14 cellular contexts compared by ENCODE assay signal in genomic region chr1:200873671-200874397, GRCh38. TPM values are rescaled to one million over a fixed set of nuclear protein-coding genes. Genes with fewer than 3 reads are reported as not detected.
DNase-seq lines count a peak whose midpoint lies in the region; ATAC-seq, FAIRE-seq and TF ChIP-seq lines count a peak whose summit lies in the region.
"Had no signal": no experiment of that assay in that cellular context is flagged by ENCODE, and none has a peak within 500 bp of the region (broad histone marks: within the 10 kb centered on the region; RNA-seq: fewer than 3 reads in every experiment).

No MANE protein-coding gene starts in this region.

- H3K4me1 ChIP-seq in heart right ventricle (peaks cover 8 to 15% (median 12%) of the 10 kb centered on the region in 9 donors), K562 (replicated peaks in 1 of 2; ENCODE audit: control insufficient read depth in 2 of 2, insufficient read depth in 2 of 2, low read length in 2 of 2) (peaks cover 0 to 14% of the 10 kb centered on the region in 2 experiments; a peak in 1 of 5 replicates), mucosa of descending colon (ENCODE audit: low read depth) (peaks cover 13% of the 10 kb centered on the region), urinary bladder (ENCODE audit: insufficient read depth) (peaks cover 2% of the 10 kb centered on the region)

- intact Hi-C loops in heart right ventricle (cut with DNase I) (loop anchor here in 1 of 10 donors (10.0 kb wide), 1 partner anchor 171 kb away; no protein-coding TSS in a partner anchor), Right ventricle myocardium superior (cut with DNase I) (no loop called here), K562 (cut with micrococcal nuclease) (no loop called here), mucosa of descending colon (cut with DNase I, micrococcal nuclease) (no loop called here)

- H3K9ac ChIP-seq in K562 (ENCODE audit: insufficient read depth in 1 of 2, low read depth in 2 of 2, low read length in 2 of 2): no peak overlapping the region

- H2AFZ ChIP-seq in K562 (ENCODE audit: low read depth, low read length): no peak overlapping the region

- no peak for TF ChIP-seq POLR2A in K562 (conservative IDR thresholded peaks at IDR 0.05)

- H3K27ac ChIP-seq in heart right ventricle: no peak overlapping the region
- H3K27ac ChIP-seq in K562 (ENCODE audit: extremely low read depth, low read depth, low read length): no peak overlapping the region
- no peak overlapping the region for H3K27ac ChIP-seq in urinary bladder (ENCODE audit: low read depth)
- no peak overlapping the region for H3K27ac ChIP-seq in brain microvascular endothelial cell
- H3K27ac ChIP-seq: epithelial cell of prostate, HL-60 had no signal

- in situ Hi-C loops in K562 (cut with MboI) (no loop called here), brain microvascular endothelial cell (cut with HindIII; ENCODE audit: low pct_ligation_motif_present, low sequenced_read_pairs) (no loop called here)

- 0 out of 2 replicates have a peak, but pooled peaks cover 7% of the 10 kb centered on the region for H4K20me1 ChIP-seq in K562 (replicated peaks; ENCODE audit: control insufficient read depth, insufficient read depth, low read length)

- no peak for TF ChIP-seq EP300 in K562 (IDR thresholded peaks at IDR 0.05; ENCODE audit: low read length)

- H3K9me1 ChIP-seq in K562 (ENCODE audit: control insufficient read depth, insufficient read depth, low read length): no peaks in the 10 kb centered on the region

- ATAC-seq in heart right ventricle (peak in 2 of 8 donors; percentile 40 to 44), Right ventricle myocardium superior (ENCODE audit: poor library complexity) (no peak), K562 (no peak), mucosa of descending colon (peak; percentile 24)

- FAIRE-seq in K562 (lab: Jason Lieb, UNC): no peak
- FAIRE-seq: RCC 7860 had no signal

- no peak for TF ChIP-seq RAD21 in K562 (CRISPR knock-in tag; conservative IDR thresholded peaks at IDR 0.05 in 1 of 2, IDR thresholded peaks at IDR 0.05 in 1 of 2)

- no TSS peak for BruUV-seq in K562 (replicated peaks; lab: Mats Ljungman, UMichigan)

- POLR2A ChIA-PET in K562 (lab: Yijun Ruan, JAX): interaction anchor here (0.6 to 0.7 kb wide), 3 partner anchors 44 to 419 kb away, joined by 3 read pairs; no protein-coding TSS in a partner anchor

- no peaks in the 10 kb centered on the region for H3K9me3 ChIP-seq in heart right ventricle
- no peaks in the 10 kb centered on the region for H3K9me3 ChIP-seq in K562 (replicated peaks; ENCODE audit: control insufficient read depth, insufficient read depth, low read depth, low read length)
- H3K9me3 ChIP-seq in mucosa of descending colon: no peaks in the 10 kb centered on the region

- 9 to 11% methylated on average over 66 of the region's 66 CpGs for WGBS in heart right ventricle, 2 donors
- 43% methylated on average over 54 of the region's 66 CpGs for WGBS in K562 (ENCODE audit: insufficient coverage, low coverage, missing lambda C conversion rate)
- 14% methylated on average over 66 of the region's 66 CpGs for WGBS in urinary bladder

- no peaks in the 10 kb centered on the region for H3K36me3 ChIP-seq in heart right ventricle
- no peaks in the 10 kb centered on the region for H3K36me3 ChIP-seq in K562 (ENCODE audit: control insufficient read depth, insufficient read depth, low read length)
- no peaks in the 10 kb centered on the region for H3K36me3 ChIP-seq in mucosa of descending colon (ENCODE audit: low read depth)
- no peaks in the 10 kb centered on the region for H3K36me3 ChIP-seq in urinary bladder (ENCODE audit: insufficient read depth)
- no peaks in the 10 kb centered on the region for H3K36me3 ChIP-seq in brain microvascular endothelial cell (replicated peaks)

- H3K4me2 ChIP-seq in K562 (ENCODE audit: insufficient read depth, low read length): no peak overlapping the region

- H3K4me3 ChIP-seq in heart right ventricle: peak overlapping the region; percentile 14 to 49 (median 26)
- H3K4me3 ChIP-seq in K562: no peak overlapping the region
- H3K4me3 ChIP-seq in mucosa of descending colon: no peak overlapping the region
- H3K4me3 ChIP-seq in urinary bladder (ENCODE audit: low read depth, low read length): peak overlapping the region; percentile 39
- H3K4me3 ChIP-seq in brain microvascular endothelial cell (ENCODE audit: low read depth, low read length): no peak overlapping the region

- DNase-seq in heart right ventricle: no peak
- DNase-seq in Right ventricle myocardium superior: no peak
- no peak for DNase-seq in K562 (ENCODE audit: extremely low read depth in 1 of 4, low spot score in 3 of 4)
- DNase-seq in mucosa of descending colon: no peak
- DNase-seq in brain microvascular endothelial cell: no peak
- DNase-seq in NCI-H69 (lab: John Stamatoyannopoulos, UW): no peak
- no peak for DNase-seq in nucleus accumbens (lab: John Stamatoyannopoulos, UW)
- DNase-seq: activated naive CD4-positive, alpha-beta T cell treated with anti-CD3 and anti-CD28 coated beads, Interleukin-2, amount 50 U/mL, for 16 hours; NCI-H187 treated with DMSO at 0.1 percent for 48 hours had no signal

- TF ChIP-seq CTCF in heart right ventricle (IDR thresholded peaks at IDR 0.05): no peak
- no peak for TF ChIP-seq CTCF in K562 (IDR thresholded peaks at IDR 0.05 in 2 of 3, conservative IDR thresholded peaks at IDR 0.05 in 1 of 3; ENCODE audit: insufficient read depth in 2 of 3, low read depth in 1 of 3, low read length in 3 of 3)
- no peak for TF ChIP-seq CTCF in mucosa of descending colon (IDR thresholded peaks at IDR 0.05)
- no peak for TF ChIP-seq CTCF in brain microvascular endothelial cell (IDR thresholded peaks at IDR 0.05; ENCODE audit: low read depth, low read length, missing control alignments)

- CTCF ChIA-PET in K562 (lab: Yijun Ruan, JAX; ENCODE audit: low intra/inter-chr PET ratio): interaction anchor here (0.6 kb wide), 1 partner anchor 17 kb away, joined by 3 read pairs; no protein-coding TSS in a partner anchor

- no peaks in the 10 kb centered on the region for H3K79me2 ChIP-seq in K562 (ENCODE audit: control insufficient read depth, insufficient read depth, low read length)

- H3K27me3 ChIP-seq in heart right ventricle: peaks cover 19 to 96% (median 87%) of the 10 kb centered on the region in 7 donors
- H3K27me3 ChIP-seq in K562 (ENCODE audit: control insufficient read depth in 2 of 2, insufficient read depth in 2 of 2, low read length in 2 of 2): peaks cover 69 to 77% of the 10 kb centered on the region in 2 experiments
- H3K27me3 ChIP-seq in brain microvascular endothelial cell (replicated peaks): peaks cover 51% of the 10 kb centered on the region

TF ChIP-seq in K562, 482 proteins besides CTCF, POLR2A, EP300 and RAD21 (continues in another document):
- TF ChIP-seq USF1 (CRISPR knock-in tag; IDR thresholded peaks at IDR 0.05): no peak

RNA-seq across cellular contexts. Expression of gene GPR25, which starts 1.1 kb away (rescaled TPM):
- not detected for total RNA-seq in heart right ventricle
- not detected for polyA plus RNA-seq in heart right ventricle
- total RNA-seq in Right ventricle myocardium superior: not detected
- total RNA-seq in K562 (2011; cell fraction: chromatin; rRNA removed; ENCODE audit: low replicate concordance): not detected in 2 replicates
- not detected in 2 replicates for total RNA-seq in K562 (2011; cell fraction: nucleolus; rRNA removed)
- total RNA-seq in K562 (2011; cell fraction: nucleoplasm; rRNA removed): not detected in 2 replicates
- not detected in 2 replicates for total RNA-seq in K562 (2014; rRNA removed)
- not detected in 2 replicates for total RNA-seq in K562 (2014; rRNA removed; fragmentation: Illumina TruSeq; extraction: Trizol)
- total RNA-seq in K562 (2015; rRNA removed; fragmentation: Illumina TruSeq; extraction: Trizol): not detected in 2 replicates
- total RNA-seq in K562 (2021): not detected in 2 replicates
- not detected in 2 replicates for polyA plus RNA-seq in K562 (2011; rRNA removed)
- not detected in 2 replicates for polyA plus RNA-seq in K562 (2011; cell fraction: cytosol; rRNA removed)
- polyA plus RNA-seq in K562 (2011; cell fraction: nucleus; rRNA removed): not detected in 2 replicates
- not detected in 2 replicates for polyA plus RNA-seq in K562 (2012)
- not detected in 2 replicates for polyA plus RNA-seq in K562 (2014; fragmentation: Illumina TruSeq; extraction: Trizol)
- not detected for polyA plus RNA-seq in K562 (2014; fragmentation: Nextera tagmentation; extraction: Ambion mirVana)
- not detected in 2 replicates for polyA plus RNA-seq in K562 (2014; rRNA removed)
- polyA minus RNA-seq in K562 (2011; rRNA and poly(A)+ RNA removed): not detected in 2 replicates
- polyA minus RNA-seq in K562 (2011; cell fraction: cytosol; rRNA and poly(A)+ RNA removed): not detected in 2 replicates
- polyA minus RNA-seq in K562 (2011; cell fraction: nucleus; rRNA and poly(A)+ RNA removed): not detected in 2 replicates
- not detected for total RNA-seq in mucosa of descending colon
- total RNA-seq in urinary bladder: not detected
- 0.06 TPM for polyA plus RNA-seq in urinary bladder
- total RNA-seq: lung microvascular endothelial cell had no signal

RNA-seq across cellular contexts. Expression of gene INAVA, which starts 20.9 kb away (rescaled TPM):
- total RNA-seq in heart right ventricle (under 1 TPM in 3 of 10 donors, not detected in 7; 0.08 to 0.21 (median 0.11) TPM), Right ventricle myocardium superior (not detected), K562 (2014; rRNA removed) (not detected in 2 replicates), K562 (2014; rRNA removed; fragmentation: Illumina TruSeq; extraction: Trizol) (not detected in 2 replicates), K562 (2015; rRNA removed; fragmentation: Illumina TruSeq; extraction: Trizol) (not detected in 2 replicates), K562 (2021) (0.09 TPM in 1 of 2 replicates, not detected in the other), mucosa of descending colon (100 to 1,000 TPM in 2 of 3 donors, 10 to 100 TPM in 1; 82.0 to 238 (median 171) TPM), urinary bladder (10.1 TPM)
- polyA plus RNA-seq in heart right ventricle (under 1 TPM; 0.01 to 0.29 TPM), K562 (2011; rRNA removed) (not detected in 2 replicates), K562 (2014; fragmentation: Illumina TruSeq; extraction: Trizol) (not detected in 2 replicates), K562 (2014; fragmentation: Nextera tagmentation; extraction: Ambion mirVana) (not detected), K562 (2014; rRNA removed) (not detected in 2 replicates), urinary bladder (6.2 TPM)
- total RNA-seq in K562 (2011; cell fraction: chromatin; rRNA removed; ENCODE audit: low replicate concordance): not detected in 2 replicates
- total RNA-seq in K562 (2011; cell fraction: nucleolus; rRNA removed): not detected in 2 replicates
- not detected in 2 replicates for total RNA-seq in K562 (2011; cell fraction: nucleoplasm; rRNA removed)
- not detected in 2 replicates for polyA plus RNA-seq in K562 (2011; cell fraction: cytosol; rRNA removed)
- polyA plus RNA-seq in K562 (2011; cell fraction: nucleus; rRNA removed): not detected in 2 replicates
- polyA plus RNA-seq in K562 (2012): not detected in 2 replicates
- not detected in 2 replicates for polyA minus RNA-seq in K562 (2011; rRNA and poly(A)+ RNA removed)
- not detected in 2 replicates for polyA minus RNA-seq in K562 (2011; cell fraction: cytosol; rRNA and poly(A)+ RNA removed)
- polyA minus RNA-seq in K562 (2011; cell fraction: nucleus; rRNA and poly(A)+ RNA removed): not detected in 2 replicates
- total RNA-seq: lung microvascular endothelial cell had no signal

Comparison
In these comparisons a context has a peak if more than half of its experiments do, and no peak if none do; other contexts are left out.
1. H3K4me3 ChIP-seq: peak in heart right ventricle (10 of 10) and urinary bladder (single experiment); none in K562 (single experiment), mucosa of descending colon (single experiment) and brain microvascular endothelial cell (single experiment).